16 cellular contexts compared by ENCODE assay signal in the genomic region with DNA sequence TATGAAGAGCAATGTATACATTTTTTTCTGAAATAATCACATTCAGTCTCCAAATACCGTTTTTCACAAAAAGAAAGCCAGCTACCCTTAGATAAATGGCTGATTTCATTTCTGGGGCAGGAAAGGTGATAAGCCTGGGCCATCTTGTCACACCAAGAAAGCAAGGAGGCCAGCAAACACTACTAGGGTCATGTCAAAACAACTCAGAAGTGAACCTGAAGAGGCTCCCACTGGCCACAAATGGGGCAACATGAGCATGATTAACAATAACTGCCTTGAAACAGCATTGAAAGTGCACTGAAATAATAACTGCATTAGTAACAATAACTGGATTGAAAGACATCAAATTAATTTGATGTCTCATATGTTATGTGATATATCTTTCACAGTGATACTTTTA. TPM values are rescaled to one million over a fixed set of nuclear protein-coding genes. Genes with fewer than 3 reads are reported as not detected.
DNase-seq lines count a peak whose midpoint lies in the region; ATAC-seq and TF ChIP-seq lines count a peak whose summit lies in the region.
"Had no signal": no experiment of that assay in that cellular context is flagged by ENCODE, and none has a peak within 500 bp of the region (broad histone marks: within the 10 kb centered on the region; RNA-seq: fewer than 3 reads in every experiment).

No MANE protein-coding gene starts in this region.

- H3K27me3 Mint-ChIP-seq in activated T-cell treated with anti-CD3 and anti-CD28 coated beads, Interleukin-2, amount 50 U/mL, for 72 hours (ENCODE audit: low read depth): no peaks in the 10 kb centered on the region
- peaks cover 8% of the 10 kb centered on the region for H3K27me3 Mint-ChIP-seq in activated T-cell treated with anti-CD3 and anti-CD28 coated beads, Interleukin-2, amount 50 U/mL, for 24 hours
- H3K27me3 Mint-ChIP-seq in T-helper 2 cell treated with Interferon-gamma antibody and Interleukin-4, amounts not matched to agents 5 μg/mL and 100 μg/mL, for 36 hours (ENCODE audit: low read depth): no peaks in the 10 kb centered on the region

- no peaks in the 10 kb centered on the region for H3F3A ChIP-seq in smooth muscle cell (ENCODE audit: low read depth)
- H3F3A ChIP-seq in PC-9 (ENCODE audit: insufficient read depth, low read depth): peaks cover 5% of the 10 kb centered on the region; the same call in 1 of the 2 replicates

- peak overlapping the region; percentile 28 for H3K27ac Mint-ChIP-seq in activated T-cell treated with anti-CD3 and anti-CD28 coated beads, Interleukin-2, amount 50 U/mL, for 72 hours
- H3K27ac Mint-ChIP-seq in activated T-cell treated with anti-CD3 and anti-CD28 coated beads, Interleukin-2, amount 50 U/mL, for 24 hours: no peak overlapping the region
- peak overlapping the region; percentile 41 for H3K27ac Mint-ChIP-seq in T-helper 2 cell treated with Interferon-gamma antibody and Interleukin-4, amounts not matched to agents 5 μg/mL and 100 μg/mL, for 36 hours

- H3K79me2 ChIP-seq in KMS-11 (ENCODE audit: insufficient read depth, low read depth): no peaks in the 10 kb centered on the region
- peaks cover 6% of the 10 kb centered on the region for H3K79me2 ChIP-seq in smooth muscle cell (ENCODE audit: low read depth)
- no peaks in the 10 kb centered on the region for H3K79me2 ChIP-seq in PC-9 (ENCODE audit: low read depth)

- peaks cover 67% of the 10 kb centered on the region for H3K4me1 Mint-ChIP-seq in activated T-cell treated with anti-CD3 and anti-CD28 coated beads, Interleukin-2, amount 50 U/mL, for 72 hours (ENCODE audit: low read depth)
- H3K4me1 Mint-ChIP-seq in activated T-cell treated with anti-CD3 and anti-CD28 coated beads, Interleukin-2, amount 50 U/mL, for 24 hours (ENCODE audit: low read depth): peaks cover 57% of the 10 kb centered on the region
- peaks cover 44% of the 10 kb centered on the region for H3K4me1 Mint-ChIP-seq in T-helper 2 cell treated with Interferon-gamma antibody and Interleukin-4, amounts not matched to agents 5 μg/mL and 100 μg/mL, for 36 hours (ENCODE audit: low read depth)

- H3K9me2 ChIP-seq in PC-9 (ENCODE audit: insufficient read depth): no peaks in the 10 kb centered on the region

- intact Hi-C loops in PC-9 (cut with micrococcal nuclease; ENCODE audit: unreplicated experiment): loop anchor here (5.0 kb wide), 1 partner anchor 39 kb away; the partner anchor contains the start of gene SH3KBP1

- TF ChIP-seq CTCF in KMS-11 (conservative IDR thresholded peaks at IDR 0.05; ENCODE audit: low read depth, low read length) (no peak), smooth muscle cell (IDR thresholded peaks at IDR 0.05; ENCODE audit: borderline replicate concordance, insufficient read depth, poor library complexity, severe bottlenecking) (no peak), PC-9 (conservative IDR thresholded peaks at IDR 0.05) (no peak)

- POLR2A ChIA-PET in PC-9 (lab: Charles Lee; ENCODE audit: unreplicated experiment): no interaction called here

- no peak overlapping the region for H3K9ac ChIP-seq in KMS-11
- H3K9ac ChIP-seq in smooth muscle cell (ENCODE audit: low read depth): no peak overlapping the region

- H3K9me3 ChIP-seq in smooth muscle cell (replicated peaks; ENCODE audit: low read depth): no peaks in the 10 kb centered on the region
- no peaks in the 10 kb centered on the region for H3K9me3 ChIP-seq in PC-9 (ENCODE audit: insufficient read depth, low read depth)
- H3K9me3 ChIP-seq: Caco-2 had no signal

- H4K20me1 ChIP-seq in KMS-11 (ENCODE audit: insufficient read depth) (no peaks in the 10 kb centered on the region), smooth muscle cell (ENCODE audit: low read depth) (no peaks in the 10 kb centered on the region), PC-9 (ENCODE audit: insufficient read depth) (no peaks in the 10 kb centered on the region; the same call in 1 of the 2 replicates)

- H2AFZ ChIP-seq in KMS-11 (ENCODE audit: low read depth): no peak overlapping the region
- H2AFZ ChIP-seq in smooth muscle cell (ENCODE audit: low read depth): no peak overlapping the region
- H2AFZ ChIP-seq in PC-9: no peak overlapping the region

- no peaks in the 10 kb centered on the region for H3K9me3 Mint-ChIP-seq in activated T-cell treated with anti-CD3 and anti-CD28 coated beads, Interleukin-2, amount 50 U/mL, for 72 hours
- no peaks in the 10 kb centered on the region for H3K9me3 Mint-ChIP-seq in activated T-cell treated with anti-CD3 and anti-CD28 coated beads, Interleukin-2, amount 50 U/mL, for 24 hours
- no peaks in the 10 kb centered on the region for H3K9me3 Mint-ChIP-seq in T-helper 2 cell treated with Interferon-gamma antibody and Interleukin-4, amounts not matched to agents 5 μg/mL and 100 μg/mL, for 36 hours

- H3K4me2 ChIP-seq in KMS-11 (peak overlapping the region; percentile 37; the same call in 1 of the 2 replicates), smooth muscle cell (no peak overlapping the region), PC-9 (no peak overlapping the region)

- H3K27ac ChIP-seq in KMS-11: no peak overlapping the region
- peak overlapping the region; percentile 86 for H3K27ac ChIP-seq in smooth muscle cell (ENCODE audit: low read depth)
- H3K27ac ChIP-seq in PC-9: no peak overlapping the region

- no peak for DNase-seq in activated T-cell treated with anti-CD3 and anti-CD28 coated beads, Interleukin-2, amount 50 U/mL, for 72 hours
- DNase-seq in activated T-cell treated with anti-CD3 and anti-CD28 coated beads, Interleukin-2, amount 50 U/mL, for 24 hours: no peak
- DNase-seq in T-helper 2 cell treated with Interferon-gamma antibody and Interleukin-4, amounts not matched to agents 5 μg/mL and 100 μg/mL, for 36 hours (ENCODE audit: low spot score): no peak
- no peak for DNase-seq in smooth muscle cell (lab: John Stamatoyannopoulos, UW; ENCODE audit: unreplicated experiment)
- DNase-seq in cerebellum (ENCODE audit: low spot score): no peak
- no peak for DNase-seq in PC-9
- no peak for DNase-seq in NOMO-1 (lab: John Stamatoyannopoulos, UW; ENCODE audit: unreplicated experiment in 2 of 2)
- DNase-seq: C1 segment of cervical spinal cord, Caco-2, DMS79, Kasumi-1, NCI-H1417, NCI-H1930, NCI-H2171 treated with DMSO at 0.1 percent for 48 hours, NCI-H510A treated with DMSO at 0.1 percent for 48 hours had no signal

- peaks cover 0 to 4% of the 10 kb centered on the region in 2 donors for H3K36me3 Mint-ChIP-seq in activated T-cell treated with anti-CD3 and anti-CD28 coated beads, Interleukin-2, amount 50 U/mL, for 72 hours (ENCODE audit: insufficient read depth in 2 of 2)
- peaks cover 6% of the 10 kb centered on the region for H3K36me3 Mint-ChIP-seq in activated T-cell treated with anti-CD3 and anti-CD28 coated beads, Interleukin-2, amount 50 U/mL, for 24 hours (ENCODE audit: low read depth)
- H3K36me3 Mint-ChIP-seq in T-helper 2 cell treated with Interferon-gamma antibody and Interleukin-4, amounts not matched to agents 5 μg/mL and 100 μg/mL, for 36 hours (ENCODE audit: low read depth): peaks cover 8% of the 10 kb centered on the region

- CTCF ChIA-PET in PC-9 (lab: Charles Lee): no interaction called here

- no peak overlapping the region for H3K4me3 Mint-ChIP-seq in activated T-cell treated with anti-CD3 and anti-CD28 coated beads, Interleukin-2, amount 50 U/mL, for 72 hours
- H3K4me3 Mint-ChIP-seq in activated T-cell treated with anti-CD3 and anti-CD28 coated beads, Interleukin-2, amount 50 U/mL, for 24 hours: no peak overlapping the region
- H3K4me3 Mint-ChIP-seq in T-helper 2 cell treated with Interferon-gamma antibody and Interleukin-4, amounts not matched to agents 5 μg/mL and 100 μg/mL, for 36 hours: peak overlapping the region; percentile 12

- H3K4me3 ChIP-seq in KMS-11 (IDR thresholded peaks at IDR 0.05; ENCODE audit: insufficient read depth, low read depth, low read length) (no peak overlapping the region), smooth muscle cell (no peak overlapping the region), PC-9 (no peak overlapping the region)

- no peak for ATAC-seq in activated T-cell treated with anti-CD3 and anti-CD28 coated beads, Interleukin-2, amount 50 U/mL, for 72 hours (replicated peaks in 1 of 2)

- WGBS in smooth muscle cell (ENCODE audit: low lambda C conversion rate): 29% methylated on average over 1 of the region's 1 CpG

- H3K27me3 ChIP-seq in KMS-11 (ENCODE audit: insufficient read depth, low read depth) (no peaks in the 10 kb centered on the region), smooth muscle cell (ENCODE audit: low read depth) (no peaks in the 10 kb centered on the region), PC-9 (ENCODE audit: insufficient read depth, low read depth) (no peaks in the 10 kb centered on the region)

- H3K4me1 ChIP-seq in KMS-11 (ENCODE audit: low read depth, poor library complexity, severe bottlenecking) (peaks cover 43% of the 10 kb centered on the region), smooth muscle cell (ENCODE audit: low read depth) (no peaks in the 10 kb centered on the region), PC-9 (replicated peaks; ENCODE audit: insufficient read depth) (peaks cover 15% of the 10 kb centered on the region)

- no TSS peak for BruUV-seq in PC-9 (replicated peaks; lab: Mats Ljungman, UMichigan)

- H3K36me3 ChIP-seq in KMS-11 (ENCODE audit: insufficient read depth) (no peaks in the 10 kb centered on the region), smooth muscle cell (ENCODE audit: low read depth) (no peaks in the 10 kb centered on the region), PC-9 (ENCODE audit: low read depth) (no peaks in the 10 kb centered on the region)

RNA-seq across cellular contexts. Expression of gene SH3KBP1, which starts 39.3 kb away (rescaled TPM):
- 100 to 1,000 TPM in 1 of 2 donors, 10 to 100 TPM in 1; 93.3 to 106 TPM for total RNA-seq in activated T-cell treated with anti-CD3 and anti-CD28 coated beads, Interleukin-2, amount 50 U/mL, for 72 hours
- total RNA-seq in smooth muscle cell (69.7 and 76.8 TPM in 2 replicates), cerebellum (7.9 TPM), PC-9 (2021) (42.5 and 58.3 TPM in 2 replicates)
- polyA plus RNA-seq in smooth muscle cell: 68.0 and 77.3 TPM in 2 replicates
